In the genomic region with DNA sequence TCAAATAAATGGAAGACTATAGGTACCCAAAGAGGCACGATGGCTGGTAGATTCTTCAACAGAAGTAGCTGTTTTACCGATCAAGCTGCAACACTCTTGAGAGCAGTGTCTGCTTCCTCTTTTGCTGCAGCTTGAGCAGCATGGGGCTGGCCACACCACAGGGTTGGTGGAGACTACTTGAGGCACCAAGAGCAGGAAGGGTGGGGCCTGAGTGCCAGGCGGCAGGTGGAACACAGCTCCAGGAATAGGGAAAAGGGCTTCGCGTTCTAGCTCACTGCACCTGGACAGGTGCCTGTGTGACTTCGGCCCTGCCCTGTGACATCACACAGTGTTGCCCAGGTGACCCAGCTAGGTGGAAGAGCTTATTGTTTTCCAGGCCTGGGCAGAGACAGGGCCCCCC, we compare ENCODE assay signal across 14 cellular contexts. TPM values are rescaled to one million over a fixed set of nuclear protein-coding genes. Genes with fewer than 3 reads are reported as not detected.
DNase-seq lines count a peak whose midpoint lies in the region; ATAC-seq and TF ChIP-seq lines count a peak whose summit lies in the region.
"Had no signal": no experiment of that assay in that cellular context is flagged by ENCODE, and none has a peak within 500 bp of the region (broad histone marks: within the 10 kb centered on the region; RNA-seq: fewer than 3 reads in every experiment).

A gene (plus strand): TSS at position 365 of the 400 bp plus-strand sequence. CDS start 394 bp downstream, outside the sequence.

- intact Hi-C loops in left lung (cut with DNase I), result no loop called here

- H3K36me3 Mint-ChIP-seq in chondrocyte (ENCODE audit: low read depth), result no peaks in the 10 kb centered on the region
- H3K36me3 Mint-ChIP-seq: activated naive CD8-positive, alpha-beta T cell had no signal

- H3K27me3 ChIP-seq in left lung, result no peaks in the 10 kb centered on the region

- H3K27me3 Mint-ChIP-seq in chondrocyte (ENCODE audit: low read depth), result peaks cover 4% of the 10 kb centered on the region
- H3K27me3 Mint-ChIP-seq: activated CD4-positive, alpha-beta T cell treated with anti-CD3 and anti-CD28 coated beads for 36 hours; activated naive CD8-positive, alpha-beta T cell had no signal

- no peaks in the 10 kb centered on the region for H3K9me3 ChIP-seq in left lung

- DNase-seq in DMS79 (lab: John Stamatoyannopoulos, UW), result peak; percentile 90
- DNase-seq in HT-29 (ENCODE audit: low spot score), result peak; percentile 98
- DNase-seq in NCI-H69 (lab: John Stamatoyannopoulos, UW), result peak; percentile 89
- peak; percentile 82 to 86 for DNase-seq in left lung
- no peak for DNase-seq in chondrocyte (ENCODE audit: low spot score)
- DNase-seq in AML-193 (lab: John Stamatoyannopoulos, UW), result no peak
- DNase-seq: activated CD4-positive, alpha-beta T cell treated with anti-CD3 and anti-CD28 coated beads for 36 hours; H9 had no signal

- no peak within 1 kb of the TSS for H3K4me3 Mint-ChIP-seq in chondrocyte (ENCODE audit: unreplicated experiment)
- H3K4me3 Mint-ChIP-seq: activated CD4-positive, alpha-beta T cell treated with anti-CD3 and anti-CD28 coated beads for 36 hours; activated naive CD8-positive, alpha-beta T cell; H9 had no signal

- peaks cover 33% of the 10 kb centered on the region for H3K4me1 Mint-ChIP-seq in chondrocyte (ENCODE audit: low read depth)
- H3K4me1 Mint-ChIP-seq: activated CD4-positive, alpha-beta T cell treated with anti-CD3 and anti-CD28 coated beads for 36 hours had no signal

- peaks cover 0 to 15% of the 10 kb centered on the region in 2 donors for H3K4me1 ChIP-seq in left lung

- no peak within 1 kb of the TSS for H3K27ac ChIP-seq in left lung
- H3K27ac ChIP-seq: C4-2B had no signal

- H3K36me3 ChIP-seq in left lung, result no peaks in the 10 kb centered on the region

- peak; percentile 86 for ATAC-seq in left lung
- no peak for ATAC-seq in GM19395 (IDR thresholded peaks at IDR 0.05; ENCODE audit: unreplicated experiment)
- no peak for ATAC-seq in HG03039 (IDR thresholded peaks at IDR 0.05; ENCODE audit: unreplicated experiment)
- ATAC-seq: activated CD4-positive, alpha-beta T cell treated with anti-CD3 and anti-CD28 coated beads for 36 hours; sciatic nerve had no signal

- H3K27ac Mint-ChIP-seq in chondrocyte (ENCODE audit: unreplicated experiment), result no peak within 1 kb of the TSS
- H3K27ac Mint-ChIP-seq: activated CD4-positive, alpha-beta T cell treated with anti-CD3 and anti-CD28 coated beads for 36 hours; activated naive CD8-positive, alpha-beta T cell; H9 had no signal

- no peak for TF ChIP-seq CTCF in left lung (IDR thresholded peaks at IDR 0.05)
- no peak for TF ChIP-seq CTCF in chondrocyte (IDR thresholded peaks at IDR 0.05)

- no peak within 1 kb of the TSS for H3K4me3 ChIP-seq in left lung

- no peaks in the 10 kb centered on the region for H3K9me3 Mint-ChIP-seq in chondrocyte (ENCODE audit: low read depth)
- H3K9me3 Mint-ChIP-seq: H9 had no signal

RNA-seq across cellular contexts. Expression of the gene that starts here (rescaled TPM):
- total RNA-seq in HT-29 (2014; rRNA removed; shearing (Covaris generic)), result 9.9 and 17.0 TPM in 2 replicates
- total RNA-seq in left lung (1 to 10 TPM in 1 of 2 donors, not detected in 1; 3.2 TPM), chondrocyte (not detected in 3 replicates)
- total RNA-seq: activated CD4-positive, alpha-beta T cell treated with anti-CD3 and anti-CD28 coated beads for 36 hours; lung microvascular endothelial cell; sciatic nerve had no signal

Comparison
In these comparisons a context has a peak if more than half of its experiments do, and no peak if none do; other contexts are left out.
1. DNase-seq: peak in DMS79 (single experiment), HT-29 (single experiment), NCI-H69 (single experiment) and left lung (2 of 2); none in chondrocyte (single experiment) and AML-193 (0 of 2).